1 cellular context compared by ENCODE assay signal in genomic region chr18:3454365-3455089, GRCh38.
A peak's percentile ranks its signal among the peaks of the same experiment; 100 is the strongest.
TF ChIP-seq lines count a peak whose summit lies in the region.

No MANE protein-coding gene starts in this region.

TF ChIP-seq in K562, 482 proteins besides CTCF, POLR2A, EP300 and RAD21 (continued from another document):
- TF ChIP-seq ZNF384 (IDR thresholded peaks at IDR 0.05; ENCODE audit: low read depth, low read length), result peak; percentile 49; the same call in 1 of the 2 replicates
- TF ChIP-seq ZBTB7A (IDR thresholded peaks at IDR 0.05; ENCODE audit: borderline replicate concordance, control insufficient read depth, low read depth, low read length), result no peak
- no peak for TF ChIP-seq TRIM25 (IDR thresholded peaks at IDR 0.05; ENCODE audit: borderline replicate concordance)
- no peak for TF ChIP-seq CBFB (CRISPR knock-in tag; IDR thresholded peaks at IDR 0.05)
- TF ChIP-seq ZNF212 (CRISPR knock-in tag; IDR thresholded peaks at IDR 0.05), result no peak
- peak; percentile 51; the same call in 1 of the 2 replicates for TF ChIP-seq AFF4 (CRISPR knock-in tag; IDR thresholded peaks at IDR 0.05)
- TF ChIP-seq MEF2D (tag; conservative IDR thresholded peaks at IDR 0.05; ENCODE audit: low read depth), result no peak
- TF ChIP-seq E2F8 (IDR thresholded peaks at IDR 0.05; ENCODE audit: low read depth, partially characterized antibody), result no peak
- no peak for TF ChIP-seq GTF2E2 (tag; IDR thresholded peaks at IDR 0.05)
- TF ChIP-seq RBBP5 (IDR thresholded peaks at IDR 0.05; ENCODE audit: borderline replicate concordance, insufficient read depth, low read length, poor library complexity, severe bottlenecking), result no peak
- no peak for TF ChIP-seq HMGXB4 (CRISPR knock-in tag; IDR thresholded peaks at IDR 0.05)
- TF ChIP-seq NEUROD1 (IDR thresholded peaks at IDR 0.05; ENCODE audit: borderline replicate concordance, low read depth, low read length, partially characterized antibody), result no peak
- TF ChIP-seq SRSF1 (IDR thresholded peaks at IDR 0.05; ENCODE audit: low read depth, low read length), result no peak
